In the genomic region with DNA sequence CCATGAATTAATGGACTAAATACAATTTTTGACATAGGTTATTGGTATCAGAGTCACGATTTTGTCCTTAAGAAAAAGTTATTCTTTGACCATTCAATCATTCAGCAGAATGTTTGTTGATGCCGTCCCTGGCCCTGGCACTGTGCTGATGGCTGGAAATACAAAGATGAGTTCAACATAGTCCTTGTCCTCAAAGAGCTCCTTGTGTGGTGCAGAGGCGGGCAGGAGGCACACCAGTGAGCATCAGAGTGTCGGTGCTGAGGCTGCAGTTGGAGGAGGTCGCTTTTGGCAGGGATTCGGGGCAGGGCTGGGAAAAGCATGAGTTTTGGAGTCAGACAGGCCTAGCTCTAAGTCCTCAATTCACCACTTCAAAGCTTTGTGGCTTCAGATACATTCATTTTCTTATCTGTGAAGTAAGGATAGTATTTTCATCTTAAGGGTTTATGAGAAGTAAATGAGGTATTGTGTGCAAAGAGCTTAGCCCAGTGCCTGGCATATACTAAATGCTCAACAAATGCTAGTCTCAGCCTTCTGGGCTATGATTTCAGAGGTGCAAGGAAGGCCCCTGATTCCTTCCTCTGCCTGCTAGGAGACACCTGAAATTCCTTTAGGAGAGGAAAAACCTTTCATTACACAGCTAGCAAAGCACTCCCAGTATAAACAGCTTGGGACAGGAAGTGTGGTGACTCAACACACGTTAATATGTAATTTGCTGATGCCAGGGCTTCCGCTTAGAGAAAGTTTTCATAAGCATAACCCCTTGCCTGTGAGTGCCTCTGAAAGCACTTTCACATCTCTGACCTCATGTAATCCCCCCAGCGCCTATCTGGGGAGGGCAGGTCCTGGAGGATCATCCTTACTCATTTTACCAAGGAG, we compare ENCODE assay signal across 9 cellular contexts.
A peak's percentile ranks its signal among the peaks of the same experiment; 100 is the strongest.
DNase-seq lines count a peak whose midpoint lies in the region; ATAC-seq and TF ChIP-seq lines count a peak whose summit lies in the region.
"Had no signal": no experiment of that assay in that cellular context is flagged by ENCODE, and none has a peak within 500 bp of the region (broad histone marks: within the 10 kb centered on the region; RNA-seq: fewer than 3 reads in every experiment).

No MANE protein-coding gene starts in this region.

- H4K91ac ChIP-seq in IMR-90 (ENCODE audit: insufficient read depth, low read depth, low read length) = peak overlapping the region; percentile 24; the same call in 1 of the 2 replicates

- peaks cover 7% of the 10 kb centered on the region for H3K9me1 ChIP-seq in IMR-90 (ENCODE audit: insufficient read depth, low read length)

- in situ Hi-C loops in IMR-90 (cut with MboI; ENCODE audit: low sequenced_read_pairs) = no loop called here

- H2AK9ac ChIP-seq in IMR-90 (replicated peaks; ENCODE audit: low read depth, low read length, poor library complexity) = no peak overlapping the region

- dilution Hi-C loops in IMR-90 (cut with HindIII; ENCODE audit: low sequenced_read_pairs, unreplicated experiment) = no loop called here

- H3K18ac ChIP-seq in IMR-90 (ENCODE audit: low read depth, low read length) = peak overlapping the region; percentile 15; the same call in 1 of the 2 replicates

- no peaks in the 10 kb centered on the region for H3K36me3 ChIP-seq in IMR-90 (ENCODE audit: control insufficient read depth, insufficient read depth, low read length)

- no peak overlapping the region for H3K4me3 Mint-ChIP-seq in nephron

- CTCF ChIA-PET in IMR-90 (lab: Yijun Ruan, JAX) = interaction anchor here (1.0 to 1.6 kb wide), 3 partner anchors 20 to 114 kb away, joined by 3 to 4 read pairs (median 3); a partner anchor contains a TSS

- no peaks in the 10 kb centered on the region for H3K9me3 Mint-ChIP-seq in nephron

- no peak overlapping the region for H3K9ac ChIP-seq in IMR-90 (ENCODE audit: low read depth, low read length)

- peak overlapping the region; percentile 60; the same call in 1 of the 2 replicates for H2BK20ac ChIP-seq in IMR-90 (ENCODE audit: low read depth, low read length)

- H3K4me1 ChIP-seq in IMR-90 (ENCODE audit: control insufficient read depth, insufficient read depth, low read length) = peaks cover 16% of the 10 kb centered on the region

- peak overlapping the region; percentile 62 to 84 for H4K8ac ChIP-seq in IMR-90 (ENCODE audit: low read depth in 2 of 2, low read length in 2 of 2)

- no peak overlapping the region for H4K5ac ChIP-seq in IMR-90 (ENCODE audit: low read depth, low read length)

- H3K4ac ChIP-seq in IMR-90 (ENCODE audit: low read depth, low read length) = peak overlapping the region; percentile 51

- no peaks in the 10 kb centered on the region for H4K20me1 ChIP-seq in IMR-90 (ENCODE audit: insufficient read depth, low read length)

- H2BK5ac ChIP-seq in IMR-90 (ENCODE audit: low read depth, low read length, poor library complexity, severe bottlenecking) = peak overlapping the region; percentile 19

- peak overlapping the region; percentile 79 for H2AFZ ChIP-seq in IMR-90 (replicated peaks; ENCODE audit: low read length, poor library complexity)

- intact Hi-C loops in IMR-90 (cut with micrococcal nuclease) = no loop called here

- peak overlapping the region; percentile 60; the same call in 1 of the 2 replicates for H2AK5ac ChIP-seq in IMR-90 (ENCODE audit: low read depth, low read length)

- peaks cover 2% of the 10 kb centered on the region; the same call in 1 of the 2 replicates for H3K27me3 ChIP-seq in IMR-90 (ENCODE audit: control insufficient read depth, insufficient read depth, low read length)

- no peaks in the 10 kb centered on the region for H3K79me1 ChIP-seq in IMR-90 (ENCODE audit: low read depth in 1 of 2, low read length in 2 of 2)

- DNase-seq in NCI-H82 (lab: John Stamatoyannopoulos, UW) (peak; percentile 34), NCI-H82 treated with DMSO at 0.1 percent for 48 hours (lab: John Stamatoyannopoulos, UW; ENCODE audit: unreplicated experiment) (no peak), IMR-90 (peak; percentile 90), dedifferentiated amniotic fluid mesenchymal stem cell (ENCODE audit: extremely low spot score) (peak; percentile 22), ecto neural progenitor cell (ENCODE audit: low spot score) (no peak)
- DNase-seq in stimulated activated CD4-positive, alpha-beta T cell treated with anti-CD3 and anti-CD28 coated beads, Interleukin-2, amount 100 ng/mL, for 48 hours = no peak

- no peaks in the 10 kb centered on the region for H3K9me3 ChIP-seq in IMR-90 (ENCODE audit: control insufficient read depth, insufficient read depth, low read length)

- H2BK120ac ChIP-seq in IMR-90 (ENCODE audit: low read depth, low read length) = 0 out of 2 replicates have a peak overlapping the region, but pooled peaks have one; percentile 48

- 0 out of 2 replicates have a peak overlapping the region, but pooled peaks have one; percentile 25 for H3K4me2 ChIP-seq in IMR-90 (ENCODE audit: low read depth, low read length)

- no peak for TF ChIP-seq POLR2A in IMR-90 (IDR thresholded peaks at IDR 0.05; ENCODE audit: low read depth, low read length)

- no peak overlapping the region for H3K14ac ChIP-seq in IMR-90 (replicated peaks; ENCODE audit: low read depth, low read length)

- H3K27me3 Mint-ChIP-seq in nephron (ENCODE audit: low read depth) = peaks cover 35% of the 10 kb centered on the region

- no peak overlapping the region for H3K56ac ChIP-seq in IMR-90 (ENCODE audit: extremely low read depth, insufficient read depth, low read length)

- H3K36me3 Mint-ChIP-seq in nephron (ENCODE audit: low read depth) = no peaks in the 10 kb centered on the region

- H3K27ac ChIP-seq in IMR-90 (ENCODE audit: insufficient read depth, low read length) = peak overlapping the region; percentile 43
- H3K27ac ChIP-seq: 22Rv1 had no signal

- H3K23ac ChIP-seq in IMR-90 (ENCODE audit: low read depth, low read length) = no peak overlapping the region

- H2BK15ac ChIP-seq in IMR-90 (ENCODE audit: low read depth, low read length) = peak overlapping the region; percentile 16; the same call in 1 of the 3 replicates

- ATAC-seq in IMR-90 (ENCODE audit: low read depth) (peak; percentile 88), GM19351 (IDR thresholded peaks at IDR 0.05; ENCODE audit: unreplicated experiment) (no peak)

- POLR2A ChIA-PET in IMR-90 (lab: Charles Lee; ENCODE audit: unreplicated experiment) = no interaction called here

- peak overlapping the region; percentile 1 to 66 (median 14) for H3K27ac Mint-ChIP-seq in nephron

- no TSS peak for BruUV-seq in IMR-90 (replicated peaks; lab: Mats Ljungman, UMichigan)

- H3K4me3 ChIP-seq in IMR-90 (ENCODE audit: insufficient read depth, low read depth, low read length) = no peak overlapping the region

- H3K4me1 Mint-ChIP-seq in nephron = peaks cover 23% of the 10 kb centered on the region

- TF ChIP-seq CTCF in IMR-90 (conservative IDR thresholded peaks at IDR 0.05; ENCODE audit: low read depth, low read length) (no peak), nephron (IDR thresholded peaks at IDR 0.05; ENCODE audit: unreplicated experiment in 3 of 3) (no peak)

- WGBS in IMR-90 (ENCODE audit: extremely low coverage in 2 of 2, insufficient read length in 1 of 2), 2 experiments = 0% methylated on average over 1 of the region's 9 CpGs; no CpG with 5 or more reads in 1 of the 2 experiments

- TF ChIP-seq RAD21 in IMR-90 (IDR thresholded peaks at IDR 0.05; ENCODE audit: low read length) = no peak

TF ChIP-seq in IMR-90, 13 proteins besides CTCF, POLR2A, EP300 and RAD21:
- TF ChIP-seq, protein P1, sequence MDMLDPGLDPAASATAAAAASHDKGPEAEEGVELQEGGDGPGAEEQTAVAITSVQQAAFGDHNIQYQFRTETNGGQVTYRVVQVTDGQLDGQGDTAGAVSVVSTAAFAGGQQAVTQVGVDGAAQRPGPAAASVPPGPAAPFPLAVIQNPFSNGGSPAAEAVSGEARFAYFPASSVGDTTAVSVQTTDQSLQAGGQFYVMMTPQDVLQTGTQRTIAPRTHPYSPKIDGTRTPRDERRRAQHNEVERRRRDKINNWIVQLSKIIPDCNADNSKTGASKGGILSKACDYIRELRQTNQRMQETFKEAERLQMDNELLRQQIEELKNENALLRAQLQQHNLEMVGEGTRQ (IDR thresholded peaks at IDR 0.05; ENCODE audit: low read depth, low read length) = no peak
- TF ChIP-seq SMC3 (IDR thresholded peaks at IDR 0.05; ENCODE audit: low read depth, low read length) (no peak), FOS (IDR thresholded peaks at IDR 0.05; ENCODE audit: low read depth, low read length) (peak; percentile 76), MAFK (IDR thresholded peaks at IDR 0.05; ENCODE audit: low read depth, low read length) (peak; percentile 91), MAZ (IDR thresholded peaks at IDR 0.05; ENCODE audit: borderline replicate concordance, low read depth, low read length) (peak; percentile 41; the same call in 1 of the 2 replicates), BHLHE40 (IDR thresholded peaks at IDR 0.05; ENCODE audit: low read depth, low read length) (0 out of 2 replicates have a peak, but pooled peaks have one; percentile 12), RCOR1 (IDR thresholded peaks at IDR 0.05; ENCODE audit: insufficient replicate concordance, low read length) (no peak), RFX5 (IDR thresholded peaks at IDR 0.05; ENCODE audit: low read depth, low read length) (no peak), NFE2L2 (IDR thresholded peaks at IDR 0.05; ENCODE audit: low read depth, low read length) (no peak), CHD1 (IDR thresholded peaks at IDR 0.05; ENCODE audit: low read depth, low read length) (no peak), CEBPB (IDR thresholded peaks at IDR 0.05; ENCODE audit: low read depth, low read length) (peak; percentile 62; the same call in 1 of the 2 replicates), MXI1 (IDR thresholded peaks at IDR 0.05; ENCODE audit: borderline replicate concordance, low read depth, low read length) (no peak)
- TF ChIP-seq, protein P2, sequence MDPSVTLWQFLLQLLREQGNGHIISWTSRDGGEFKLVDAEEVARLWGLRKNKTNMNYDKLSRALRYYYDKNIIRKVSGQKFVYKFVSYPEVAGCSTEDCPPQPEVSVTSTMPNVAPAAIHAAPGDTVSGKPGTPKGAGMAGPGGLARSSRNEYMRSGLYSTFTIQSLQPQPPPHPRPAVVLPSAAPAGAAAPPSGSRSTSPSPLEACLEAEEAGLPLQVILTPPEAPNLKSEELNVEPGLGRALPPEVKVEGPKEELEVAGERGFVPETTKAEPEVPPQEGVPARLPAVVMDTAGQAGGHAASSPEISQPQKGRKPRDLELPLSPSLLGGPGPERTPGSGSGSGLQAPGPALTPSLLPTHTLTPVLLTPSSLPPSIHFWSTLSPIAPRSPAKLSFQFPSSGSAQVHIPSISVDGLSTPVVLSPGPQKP (IDR thresholded peaks at IDR 0.05; ENCODE audit: borderline replicate concordance, low read depth, low read length) = no peak

Comparison
In these comparisons a context has a peak if more than half of its experiments do, and no peak if none do; other contexts are left out.
1. DNase-seq: peak in NCI-H82 (single experiment), IMR-90 (single experiment) and dedifferentiated amniotic fluid mesenchymal stem cell (single experiment); none in NCI-H82 treated with DMSO at 0.1 percent for 48 hours (single experiment), stimulated activated CD4-positive, alpha-beta T cell treated with anti-CD3 and anti-CD28 coated beads, Interleukin-2, amount 100 ng/mL, for 48 hours (0 of 2) and ecto neural progenitor cell (single experiment).